31 cellular contexts compared by ENCODE assay signal in the genomic region with DNA sequence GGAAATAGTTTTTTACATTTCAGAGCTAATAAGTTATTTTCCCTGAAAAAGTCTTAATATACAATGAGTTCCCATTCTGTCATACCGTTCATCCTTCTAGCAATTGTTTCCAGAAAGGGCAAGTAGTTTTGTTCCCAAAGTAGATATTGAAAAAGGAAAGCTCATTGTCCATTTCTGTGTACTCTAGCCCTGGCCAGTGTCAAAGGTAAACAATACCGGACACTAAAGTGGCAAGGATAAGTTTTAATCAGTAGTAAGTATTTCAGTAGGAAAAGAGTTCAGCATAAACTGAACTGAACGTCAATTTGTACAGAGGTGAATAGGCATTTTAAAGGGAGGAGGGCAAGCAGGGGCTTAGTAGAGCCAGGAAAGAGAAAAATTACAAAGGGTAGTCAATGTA. TPM values are rescaled to one million over a fixed set of nuclear protein-coding genes. Genes with fewer than 3 reads are reported as not detected.
"Had no signal": no experiment of that assay in that cellular context is flagged by ENCODE, and none has a peak within 500 bp of the region (broad histone marks: within the 10 kb centered on the region; RNA-seq: fewer than 3 reads in every experiment).

No MANE protein-coding gene starts in this region.

- H3K36me3 ChIP-seq: brain microvascular endothelial cell, gastrocnemius medialis, heart left ventricle had no signal

- H3K9me3 ChIP-seq: esophagus muscularis mucosa, gastrocnemius medialis, heart left ventricle had no signal

- H3K36me3 Mint-ChIP-seq: activated naive CD8-positive, alpha-beta T cell had no signal

- DNase-seq: activated CD4-positive, alpha-beta memory T cell treated with anti-CD3 and anti-CD28 coated beads, Interleukin-2, amount 10 ng/mL, durations not matched to agents 7 days and 5 days; activated CD4-positive, alpha-beta T cell treated with anti-CD3 and anti-CD28 coated beads for 1 hour; activated CD4-positive, alpha-beta T cell treated with anti-CD3 and anti-CD28 coated beads for 4 hours; activated CD4-positive, alpha-beta T cell treated with anti-CD3 and anti-CD28 coated beads, Interleukin-2, amount 10 ng/mL, durations not matched to agents 7 days and 5 days; activated CD4-positive, alpha-beta T cell treated with anti-CD3 and anti-CD28 coated beads, Interleukin-2, amount 50 U/mL, for 4 hours; activated CD8-positive, alpha-beta memory T cell treated with anti-CD3 and anti-CD28 coated beads, Interleukin-2, amount 50 U/mL, for 48 hours; activated effector memory CD4-positive, alpha-beta T cell treated with Interleukin-2 at 50 U/mL for 16 hours; activated gamma-delta T cell treated with Interleukin-2 at 50 U/mL for 16 hours; activated naive CD4-positive, alpha-beta T cell treated with anti-CD3 and anti-CD28 coated beads, Interleukin-2, amount 50 U/mL, for 16 hours; activated naive CD4-positive, alpha-beta T cell treated with Interleukin-2 at 50 U/mL for 16 hours; activated T-cell treated with anti-CD3 and anti-CD28 coated beads for 4 hours; activated T-cell treated with anti-CD3 and anti-CD28 coated beads, Interleukin-2, amount 50 U/mL, for 24 hours; activated T-cell treated with anti-CD3 and anti-CD28 coated beads, Interleukin-2, amount 50 U/mL, for 72 hours; amniotic stem cell; anterior cingulate cortex; brain microvascular endothelial cell; dermis blood vessel endothelial cell; effector CD4-positive, alpha-beta T cell; effector memory CD8-positive, alpha-beta T cell; erythroblast; foreskin keratinocyte; gastrocnemius medialis; glutamatergic neuron; heart left ventricle; T-helper 1 cell; T-helper 2 cell had no signal

- H3K4me3 ChIP-seq: coronary artery, esophagus muscularis mucosa, gastrocnemius medialis, heart left ventricle had no signal

- H3K4me3 Mint-ChIP-seq: activated CD4-positive, alpha-beta memory T cell treated with anti-CD3 and anti-CD28 coated beads, Interleukin-2, amount 10 ng/mL, durations not matched to agents 7 days and 5 days; activated CD4-positive, alpha-beta T cell treated with anti-CD3 and anti-CD28 coated beads, Interleukin-2, amount 10 ng/mL, durations not matched to agents 7 days and 5 days; activated naive CD8-positive, alpha-beta T cell; activated T-cell treated with anti-CD3 and anti-CD28 coated beads, Interleukin-2, amount 50 U/mL, for 24 hours; activated T-cell treated with anti-CD3 and anti-CD28 coated beads, Interleukin-2, amount 50 U/mL, for 72 hours; central memory CD8-positive, alpha-beta T cell; effector memory CD8-positive, alpha-beta T cell had no signal

- H3K27me3 Mint-ChIP-seq: activated CD4-positive, alpha-beta memory T cell treated with anti-CD3 and anti-CD28 coated beads, Interleukin-2, amount 10 ng/mL, durations not matched to agents 7 days and 5 days; activated CD4-positive, alpha-beta T cell treated with anti-CD3 and anti-CD28 coated beads, Interleukin-2, amount 10 ng/mL, durations not matched to agents 7 days and 5 days; activated naive CD8-positive, alpha-beta T cell; activated T-cell treated with anti-CD3 and anti-CD28 coated beads, Interleukin-2, amount 50 U/mL, for 24 hours; central memory CD8-positive, alpha-beta T cell; effector memory CD8-positive, alpha-beta T cell had no signal

- H3K27me3 ChIP-seq: brain microvascular endothelial cell, esophagus muscularis mucosa, foreskin keratinocyte, gastrocnemius medialis, heart left ventricle had no signal

- H3K9me3 Mint-ChIP-seq: activated CD4-positive, alpha-beta memory T cell treated with anti-CD3 and anti-CD28 coated beads, Interleukin-2, amount 10 ng/mL, durations not matched to agents 7 days and 5 days; activated CD4-positive, alpha-beta T cell treated with anti-CD3 and anti-CD28 coated beads, Interleukin-2, amount 10 ng/mL, durations not matched to agents 7 days and 5 days; activated T-cell treated with anti-CD3 and anti-CD28 coated beads, Interleukin-2, amount 50 U/mL, for 24 hours; activated T-cell treated with anti-CD3 and anti-CD28 coated beads, Interleukin-2, amount 50 U/mL, for 72 hours; central memory CD8-positive, alpha-beta T cell; effector memory CD8-positive, alpha-beta T cell had no signal

- H3K27ac Mint-ChIP-seq: activated CD4-positive, alpha-beta memory T cell treated with anti-CD3 and anti-CD28 coated beads, Interleukin-2, amount 10 ng/mL, durations not matched to agents 7 days and 5 days; activated CD4-positive, alpha-beta T cell treated with anti-CD3 and anti-CD28 coated beads, Interleukin-2, amount 10 ng/mL, durations not matched to agents 7 days and 5 days; activated naive CD8-positive, alpha-beta T cell; activated T-cell treated with anti-CD3 and anti-CD28 coated beads, Interleukin-2, amount 50 U/mL, for 24 hours; activated T-cell treated with anti-CD3 and anti-CD28 coated beads, Interleukin-2, amount 50 U/mL, for 72 hours; effector memory CD8-positive, alpha-beta T cell had no signal

- H3K27ac ChIP-seq: brain microvascular endothelial cell, coronary artery, esophagus muscularis mucosa, foreskin keratinocyte, gastrocnemius medialis, heart left ventricle had no signal

- H3K4me1 Mint-ChIP-seq: activated CD4-positive, alpha-beta memory T cell treated with anti-CD3 and anti-CD28 coated beads, Interleukin-2, amount 10 ng/mL, durations not matched to agents 7 days and 5 days; activated CD4-positive, alpha-beta T cell treated with anti-CD3 and anti-CD28 coated beads, Interleukin-2, amount 10 ng/mL, durations not matched to agents 7 days and 5 days; central memory CD8-positive, alpha-beta T cell had no signal

- ATAC-seq: activated T-cell treated with anti-CD3 and anti-CD28 coated beads, Interleukin-2, amount 50 U/mL, for 72 hours; effector memory CD8-positive, alpha-beta T cell; foreskin keratinocyte; gastrocnemius medialis; heart left ventricle had no signal

RNA-seq across cellular contexts. Expression of a gene that starts 43.5 kb away (rescaled TPM):
- total RNA-seq: astrocyte had no signal
